Comparison of ENCODE assay signal across 20 cellular contexts in genomic region chrX:20352504-20352903, GRCh38.
A peak's percentile ranks its signal among the peaks of the same experiment; 100 is the strongest.
DNase-seq lines count a peak whose midpoint lies in the region; ATAC-seq and TF ChIP-seq lines count a peak whose summit lies in the region.
"Had no signal": no experiment of that assay in that cellular context is flagged by ENCODE, and none has a peak within 500 bp of the region (broad histone marks: within the 10 kb centered on the region; RNA-seq: fewer than 3 reads in every experiment).

No MANE protein-coding gene starts in this region.

- no peak for TF ChIP-seq POLR2A in upper lobe of left lung (IDR thresholded peaks at IDR 0.05)

- H3K27me3 Mint-ChIP-seq in activated T-cell treated with anti-CD3 and anti-CD28 coated beads, Interleukin-2, amount 50 U/mL, for 72 hours (ENCODE audit: low read depth): peaks cover 32% of the 10 kb centered on the region
- H3K27me3 Mint-ChIP-seq in stimulated activated naive CD8-positive, alpha-beta T cell treated with anti-CD3 and anti-CD28 coated beads, Interleukin-15, amount 100 ng/mL, for 72 hours: no peaks in the 10 kb centered on the region

- H3K36me3 Mint-ChIP-seq in activated T-cell treated with anti-CD3 and anti-CD28 coated beads, Interleukin-2, amount 50 U/mL, for 72 hours (ENCODE audit: insufficient read depth in 2 of 2): peaks cover 0 to 1% of the 10 kb centered on the region in 2 donors

- WGBS in upper lobe of left lung, 2 donors: 87 to 98% methylated on average over 6 of the region's 6 CpGs

- no peak for TF ChIP-seq EP300 in upper lobe of left lung (IDR thresholded peaks at IDR 0.05)

- H3K4me3 ChIP-seq in upper lobe of left lung: no peak overlapping the region
- H3K4me3 ChIP-seq: SJSA1, stomach, uterus had no signal

- no peak overlapping the region for H3K27ac Mint-ChIP-seq in activated T-cell treated with anti-CD3 and anti-CD28 coated beads, Interleukin-2, amount 50 U/mL, for 72 hours
- H3K27ac Mint-ChIP-seq in stimulated activated naive CD8-positive, alpha-beta T cell treated with anti-CD3 and anti-CD28 coated beads, Interleukin-15, amount 100 ng/mL, for 72 hours: peak overlapping the region in 1 of 2 donors; percentile 84
- H3K27ac Mint-ChIP-seq: activated T-helper 1 cell treated with anti-CD3 and anti-CD28 coated beads, Interleukin-12 subunit alpha, Interleukin-12 subunit beta, Interleukin-2, Interleukin-4 antibody, amounts not matched to agents 30 ng/mL and 10 ng/mL and 1 ng/mL, durations not matched to agents 14 hours and 24 hours and 36 hours had no signal

- no peaks in the 10 kb centered on the region for H3K9me3 Mint-ChIP-seq in activated T-cell treated with anti-CD3 and anti-CD28 coated beads, Interleukin-2, amount 50 U/mL, for 72 hours
- H3K9me3 Mint-ChIP-seq in stimulated activated naive CD8-positive, alpha-beta T cell treated with anti-CD3 and anti-CD28 coated beads, Interleukin-15, amount 100 ng/mL, for 72 hours: no peaks in the 10 kb centered on the region
- H3K9me3 Mint-ChIP-seq: activated T-helper 1 cell treated with anti-CD3 and anti-CD28 coated beads, Interleukin-12 subunit alpha, Interleukin-12 subunit beta, Interleukin-2, Interleukin-4 antibody, amounts not matched to agents 30 ng/mL and 10 ng/mL and 1 ng/mL, durations not matched to agents 14 hours and 24 hours and 36 hours had no signal

- no peak for DNase-seq in activated T-cell treated with anti-CD3 and anti-CD28 coated beads, Interleukin-2, amount 50 U/mL, for 72 hours
- DNase-seq in activated T-cell treated with anti-CD3 and anti-CD28 coated beads, Interleukin-2, amount 50 U/mL, for 1 hour: no peak
- no peak for DNase-seq in stimulated activated naive CD8-positive, alpha-beta T cell treated with anti-CD3 and anti-CD28 coated beads, Interleukin-15, amount 100 ng/mL, for 72 hours
- DNase-seq in mucosa of gallbladder (ENCODE audit: low spot score): no peak
- DNase-seq in NCI-H748 treated with DMSO at 0.1 percent for 48 hours (lab: John Stamatoyannopoulos, UW): no peak
- DNase-seq in upper lobe of left lung: no peak
- DNase-seq: activated CD4-positive, alpha-beta T cell treated with anti-CD3 and anti-CD28 coated beads for 48 hours; amniotic stem cell; central memory CD4-positive, alpha-beta T cell; midbrain; NCI-H2081 treated with DMSO at 0.1 percent for 48 hours; NCI-H526; OCI-M1; retina; stomach; uterus had no signal

- H3K4me1 ChIP-seq in upper lobe of left lung: no peaks in the 10 kb centered on the region
- H3K4me1 ChIP-seq: SJSA1, stomach, uterus had no signal

- TF ChIP-seq CTCF in upper lobe of left lung (IDR thresholded peaks at IDR 0.05): no peak

- ATAC-seq in activated T-cell treated with anti-CD3 and anti-CD28 coated beads, Interleukin-2, amount 50 U/mL, for 72 hours (replicated peaks in 1 of 2): peak; percentile 26 to 49
- ATAC-seq in GM21576 (IDR thresholded peaks at IDR 0.05; ENCODE audit: unreplicated experiment) (peak; percentile 24), HG03342 (IDR thresholded peaks at IDR 0.05; ENCODE audit: unreplicated experiment) (peak; percentile 35), upper lobe of left lung (ENCODE audit: low FRiP score in 2 of 2) (no peak)
- ATAC-seq in stimulated activated naive CD8-positive, alpha-beta T cell treated with anti-CD3 and anti-CD28 coated beads, Interleukin-15, amount 100 ng/mL, for 72 hours: peak; percentile 56

- H3K4me3 Mint-ChIP-seq in activated T-cell treated with anti-CD3 and anti-CD28 coated beads, Interleukin-2, amount 50 U/mL, for 72 hours: peak overlapping the region; percentile 22 to 40
- H3K4me3 Mint-ChIP-seq in stimulated activated naive CD8-positive, alpha-beta T cell treated with anti-CD3 and anti-CD28 coated beads, Interleukin-15, amount 100 ng/mL, for 72 hours: peak overlapping the region in 1 of 2 donors; percentile 22
- H3K4me3 Mint-ChIP-seq: activated T-helper 1 cell treated with anti-CD3 and anti-CD28 coated beads, Interleukin-12 subunit alpha, Interleukin-12 subunit beta, Interleukin-2, Interleukin-4 antibody, amounts not matched to agents 30 ng/mL and 10 ng/mL and 1 ng/mL, durations not matched to agents 14 hours and 24 hours and 36 hours had no signal

- H3K27ac ChIP-seq in upper lobe of left lung: no peak overlapping the region
- H3K27ac ChIP-seq: SJSA1, stomach, uterus had no signal

- peaks cover 20% of the 10 kb centered on the region for H3K4me1 Mint-ChIP-seq in activated T-cell treated with anti-CD3 and anti-CD28 coated beads, Interleukin-2, amount 50 U/mL, for 72 hours (ENCODE audit: low read depth)
- H3K4me1 Mint-ChIP-seq in stimulated activated naive CD8-positive, alpha-beta T cell treated with anti-CD3 and anti-CD28 coated beads, Interleukin-15, amount 100 ng/mL, for 72 hours: peaks cover 17% of the 10 kb centered on the region

- no peaks in the 10 kb centered on the region for H3K36me3 ChIP-seq in upper lobe of left lung
- H3K36me3 ChIP-seq: SJSA1, stomach, uterus had no signal

- H3K9me3 ChIP-seq in upper lobe of left lung: no peaks in the 10 kb centered on the region
- H3K9me3 ChIP-seq: SJSA1, stomach, uterus had no signal

- no peaks in the 10 kb centered on the region for H3K27me3 ChIP-seq in upper lobe of left lung
- H3K27me3 ChIP-seq: SJSA1, uterus had no signal

Comparison
In these comparisons a context has a peak if more than half of its experiments do, and no peak if none do; other contexts are left out.
1. ATAC-seq: peak in activated T-cell treated with anti-CD3 and anti-CD28 coated beads, Interleukin-2, amount 50 U/mL, for 72 hours (2 of 2), GM21576 (single experiment), HG03342 (single experiment) and stimulated activated naive CD8-positive, alpha-beta T cell treated with anti-CD3 and anti-CD28 coated beads, Interleukin-15, amount 100 ng/mL, for 72 hours (single experiment); none in upper lobe of left lung (0 of 2).